In genomic region chr16:48276102-48276501, GRCh38 we compare ENCODE assay signal across 11 cellular contexts. TPM values are rescaled to one million over a fixed set of nuclear protein-coding genes. Genes with fewer than 3 reads are reported as not detected.
DNase-seq lines count a peak whose midpoint lies in the region; ATAC-seq and TF ChIP-seq lines count a peak whose summit lies in the region.
"Had no signal": no experiment of that assay in that cellular context is flagged by ENCODE, and none has a peak within 500 bp of the region (broad histone marks: within the 10 kb centered on the region; RNA-seq: fewer than 3 reads in every experiment).

No MANE protein-coding gene starts in this region.

- TF ChIP-seq POLR2A in suprapubic skin (IDR thresholded peaks at IDR 0.05): no peak

- no peak for ATAC-seq in HG02623 (IDR thresholded peaks at IDR 0.05; ENCODE audit: unreplicated experiment)
- ATAC-seq in activated T-helper 17 cell treated with anti-CD3 and anti-CD28 coated beads, Interleukin-2, amount 50 U/mL, for 72 hours (replicated peaks): no peak

- TF ChIP-seq CTCF in suprapubic skin (IDR thresholded peaks at IDR 0.05): no peak

- H3K9me3 ChIP-seq in endocrine pancreas (ENCODE audit: control insufficient read depth, low read length): no peaks in the 10 kb centered on the region
- no peaks in the 10 kb centered on the region for H3K9me3 ChIP-seq in suprapubic skin

- peak overlapping the region; percentile 2 for H3K27ac ChIP-seq in suprapubic skin
- H3K27ac ChIP-seq: cardiac muscle cell had no signal

- H3K4me1 ChIP-seq in endocrine pancreas (ENCODE audit: control insufficient read depth, insufficient read depth, low read length) (peaks cover 17% of the 10 kb centered on the region), suprapubic skin (peaks cover 12% of the 10 kb centered on the region)

- peaks cover 91% of the 10 kb centered on the region for H3K36me3 Mint-ChIP-seq in activated T-helper 17 cell treated with anti-CD3 and anti-CD28 coated beads, Interleukin-2, amount 50 U/mL, for 72 hours (ENCODE audit: low read depth)

- no peak overlapping the region for H3K4me3 Mint-ChIP-seq in activated T-helper 17 cell treated with anti-CD3 and anti-CD28 coated beads, Interleukin-2, amount 50 U/mL, for 72 hours

- H3K9ac ChIP-seq in endocrine pancreas (ENCODE audit: control insufficient read depth, insufficient read depth, low read length): no peak overlapping the region

- H3K27ac Mint-ChIP-seq in activated T-helper 17 cell treated with anti-CD3 and anti-CD28 coated beads, Interleukin-2, amount 50 U/mL, for 72 hours: no peak overlapping the region

- in situ Hi-C loops in KBM-7 (cut with MboI; ENCODE audit: low pct_unique_long_range_greater_than_20kb, low sequenced_read_pairs): no loop called here

- no peaks in the 10 kb centered on the region for H3K9me3 Mint-ChIP-seq in activated T-helper 17 cell treated with anti-CD3 and anti-CD28 coated beads, Interleukin-2, amount 50 U/mL, for 72 hours

- no peak for TF ChIP-seq EP300 in suprapubic skin (IDR thresholded peaks at IDR 0.05)

- H3K27me3 ChIP-seq in endocrine pancreas (ENCODE audit: control insufficient read depth, insufficient read depth, low read length) (no peaks in the 10 kb centered on the region), suprapubic skin (no peaks in the 10 kb centered on the region)
- H3K27me3 ChIP-seq: cardiac muscle cell had no signal

- DNase-seq in NCI-H69 (lab: John Stamatoyannopoulos, UW) (peak; percentile 66), lung microvascular endothelial cell (ENCODE audit: low read depth in 2 of 2) (peak; percentile 70 to 84), suprapubic skin (ENCODE audit: low spot score in 2 of 2) (no peak), KBM-7 (no peak)
- DNase-seq: activated T-cell treated with anti-CD3 and anti-CD28 coated beads for 4 hours, COR-L47 had no signal

- H3K4me1 Mint-ChIP-seq in activated T-helper 17 cell treated with anti-CD3 and anti-CD28 coated beads, Interleukin-2, amount 50 U/mL, for 72 hours: peaks cover 5% of the 10 kb centered on the region

- H3K4me3 ChIP-seq in endocrine pancreas (ENCODE audit: control insufficient read depth, insufficient read depth, low read length) (peak overlapping the region; percentile 63), suprapubic skin (no peak overlapping the region)
- H3K4me3 ChIP-seq: cardiac muscle cell had no signal

- no peaks in the 10 kb centered on the region for H3K27me3 Mint-ChIP-seq in activated T-helper 17 cell treated with anti-CD3 and anti-CD28 coated beads, Interleukin-2, amount 50 U/mL, for 72 hours

- no peaks in the 10 kb centered on the region for H3K36me3 ChIP-seq in endocrine pancreas (ENCODE audit: control insufficient read depth, insufficient read depth, low read length)
- peaks cover 13% of the 10 kb centered on the region for H3K36me3 ChIP-seq in suprapubic skin

- 59% methylated on average over 4 of the region's 4 CpGs for WGBS in suprapubic skin

RNA-seq across cellular contexts. Expression of gene ABCC11, which starts 28.8 kb away (rescaled TPM):
- under 0.01 TPM in 1 of 2 replicates, not detected in the other for total RNA-seq in lung microvascular endothelial cell
- 1 to 10 TPM in 1 of 4 donors, under 1 TPM in 3; 0.13 to 1.4 (median 0.36) TPM for total RNA-seq in suprapubic skin
- under 1 TPM; 0.19 to 0.24 TPM for total RNA-seq in activated T-helper 17 cell treated with anti-CD3 and anti-CD28 coated beads, Interleukin-2, amount 50 U/mL, for 72 hours
- total RNA-seq: glomerular endothelial cell had no signal

RNA-seq across cellular contexts. Expression of gene LONP2, which starts 32.0 kb away (rescaled TPM):
- total RNA-seq in lung microvascular endothelial cell (20.3 and 26.4 TPM in 2 replicates), suprapubic skin (10 to 100 TPM; 39.6 to 97.9 (median 52.8) TPM)
- total RNA-seq in activated T-helper 17 cell treated with anti-CD3 and anti-CD28 coated beads, Interleukin-2, amount 50 U/mL, for 72 hours: 10 to 100 TPM; 49.7 to 60.6 TPM

Comparison
In these comparisons a context has a peak if more than half of its experiments do, and no peak if none do; other contexts are left out.
1. DNase-seq: peak in NCI-H69 (single experiment) and lung microvascular endothelial cell (2 of 2); none in suprapubic skin (0 of 2) and KBM-7 (single experiment).